Comparison of ENCODE assay signal across 20 cellular contexts in the genomic region with DNA sequence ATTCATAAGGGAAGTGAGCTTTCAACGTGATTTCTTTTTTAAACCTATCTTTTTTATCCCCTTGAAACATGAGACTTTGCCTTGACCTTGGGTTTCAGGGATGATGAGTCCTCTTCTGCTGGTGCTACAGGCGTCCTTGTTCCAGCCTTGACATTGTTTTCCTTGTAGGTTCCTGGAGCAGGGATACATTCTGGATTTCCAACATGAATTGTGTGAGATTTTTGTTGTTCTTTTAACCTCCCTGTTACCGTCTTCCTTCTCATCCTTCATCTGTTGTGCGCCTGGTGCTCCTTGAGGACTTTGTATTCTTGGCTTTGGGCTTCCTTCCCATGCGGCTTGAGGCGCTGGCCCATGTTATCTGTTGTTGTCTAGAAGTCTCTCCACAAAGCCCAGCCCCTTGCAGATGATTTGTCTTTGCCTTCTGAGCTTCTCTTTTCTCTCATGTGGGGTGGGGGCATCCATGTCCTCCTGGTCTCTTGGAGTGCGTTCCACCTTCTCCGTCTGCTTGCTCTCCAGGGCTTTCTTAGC.
DNase-seq lines count a peak whose midpoint lies in the region; ATAC-seq, FAIRE-seq and TF ChIP-seq lines count a peak whose summit lies in the region.
"Had no signal": no experiment of that assay in that cellular context is flagged by ENCODE, and none has a peak within 500 bp of the region (broad histone marks: within the 10 kb centered on the region; RNA-seq: fewer than 3 reads in every experiment).

No MANE protein-coding gene starts in this region.

- H3K4me1 ChIP-seq in A549: peaks cover 15% of the 10 kb centered on the region
- peaks cover 2 to 4% of the 10 kb centered on the region in 2 donors for H3K4me1 ChIP-seq in small intestine (ENCODE audit: control insufficient read depth in 2 of 2, insufficient read depth in 1 of 2, low read depth in 1 of 2, low read length in 1 of 2)

- FAIRE-seq in A549 (lab: Jason Lieb, UNC): no peak
- no peak for FAIRE-seq in small intestine (lab: Jason Lieb, UNC)
- FAIRE-seq: GM12891, GM18507, H1 had no signal

- no peak for TF ChIP-seq CTCF in A549 (IDR thresholded peaks at IDR 0.05)

- no peak for TF ChIP-seq RAD21 in A549 (conservative IDR thresholded peaks at IDR 0.05 in 1 of 2, IDR thresholded peaks at IDR 0.05 in 1 of 2)

- H3K9me3 ChIP-seq in A549 (no peaks in the 10 kb centered on the region), small intestine (ENCODE audit: control insufficient read depth, low read depth) (no peaks in the 10 kb centered on the region)

- H3K36me3 Mint-ChIP-seq in activated T-helper 17 cell treated with anti-CD3 and anti-CD28 coated beads, Interleukin-2, amount 50 U/mL, for 72 hours (ENCODE audit: low read depth): no peaks in the 10 kb centered on the region
- H3K36me3 Mint-ChIP-seq in activated T-cell treated with anti-CD3 and anti-CD28 coated beads, Interleukin-2, amount 50 U/mL, for 4 hours (ENCODE audit: insufficient read depth): peaks cover 12% of the 10 kb centered on the region

- no peaks in the 10 kb centered on the region for H3K27me3 ChIP-seq in small intestine (ENCODE audit: control insufficient read depth in 2 of 2, insufficient read depth in 2 of 2, low read length in 2 of 2)

- H3K9me3 Mint-ChIP-seq in activated T-helper 17 cell treated with anti-CD3 and anti-CD28 coated beads, Interleukin-2, amount 50 U/mL, for 72 hours: no peaks in the 10 kb centered on the region
- no peaks in the 10 kb centered on the region for H3K9me3 Mint-ChIP-seq in activated T-cell treated with anti-CD3 and anti-CD28 coated beads, Interleukin-2, amount 50 U/mL, for 4 hours
- H3K9me3 Mint-ChIP-seq: CD8-positive, alpha-beta memory T cell had no signal

- intact Hi-C loops in Right ventricle myocardium inferior (cut with DNase I): no loop called here

- H3K4me3 ChIP-seq in A549 (peak overlapping the region; percentile 34; the same call in 2 of the 3 replicates), small intestine (ENCODE audit: low read depth in 1 of 2, low read length in 2 of 2) (no peak overlapping the region)

- ATAC-seq in A549 (no peak), Right ventricle myocardium inferior (no peak)
- no peak for ATAC-seq in activated T-helper 17 cell treated with anti-CD3 and anti-CD28 coated beads, Interleukin-2, amount 50 U/mL, for 72 hours (replicated peaks)
- no peak for ATAC-seq in activated T-cell treated with anti-CD3 and anti-CD28 coated beads, Interleukin-2, amount 50 U/mL, for 4 hours

- no peak for DNase-seq in A549 (ENCODE audit: low read depth in 1 of 2, low spot score in 1 of 2)
- peak; percentile 60 for DNase-seq in mesenteric fat pad (ENCODE audit: low spot score)
- peak; percentile 14 for DNase-seq in small intestine
- no peak for DNase-seq in Right ventricle myocardium inferior (ENCODE audit: missing footprints)
- DNase-seq in mucosa of gallbladder (ENCODE audit: low spot score): no peak
- DNase-seq in activated T-cell treated with anti-CD3 and anti-CD28 coated beads, Interleukin-2, amount 50 U/mL, for 4 hours: no peak
- DNase-seq: Calu3; CD8-positive, alpha-beta memory T cell; DMS153; NCI-H1105 treated with DMSO at 0.1 percent for 48 hours; NCI-H2081; NCI-H2171; NCI-H345; NCI-H524; Right ventricle myocardium superior had no signal

- H3K4me2 ChIP-seq in A549: peak overlapping the region; percentile 71

- H3K27ac ChIP-seq in A549: no peak overlapping the region
- H3K27ac ChIP-seq in small intestine (ENCODE audit: low read depth in 1 of 2, low read length in 1 of 2): no peak overlapping the region
- H3K27ac ChIP-seq: C4-2B had no signal

- TF ChIP-seq POLR2A in A549 (IDR thresholded peaks at IDR 0.05; ENCODE audit: low read length): no peak

- TF ChIP-seq EP300 in A549 (IDR thresholded peaks at IDR 0.05): no peak

- CTCF ChIA-PET in A549 (lab: Yijun Ruan, JAX): interaction anchor here (0.6 to 2.7 kb wide), 11 partner anchors 10 to 731 kb away, joined by 3 to 13 read pairs (median 4); no protein-coding TSS in a partner anchor

- H3K4me3 Mint-ChIP-seq in activated T-helper 17 cell treated with anti-CD3 and anti-CD28 coated beads, Interleukin-2, amount 50 U/mL, for 72 hours: no peak overlapping the region
- no peak overlapping the region for H3K4me3 Mint-ChIP-seq in activated T-cell treated with anti-CD3 and anti-CD28 coated beads, Interleukin-2, amount 50 U/mL, for 4 hours
- H3K4me3 Mint-ChIP-seq: CD8-positive, alpha-beta memory T cell had no signal

- H3K36me3 ChIP-seq in small intestine (ENCODE audit: control insufficient read depth in 2 of 2, insufficient read depth in 2 of 2, low read length in 2 of 2): no peaks in the 10 kb centered on the region

- H3K27ac Mint-ChIP-seq in activated T-helper 17 cell treated with anti-CD3 and anti-CD28 coated beads, Interleukin-2, amount 50 U/mL, for 72 hours: peak overlapping the region; percentile 43

- 78% methylated on average over 8 of the region's 8 CpGs for WGBS in A549 (ENCODE audit: missing lambda C conversion rate)
- WGBS in small intestine, 3 donors: 44 to 61% (median 50%) methylated on average over 8 of the region's 8 CpGs

- POLR2A ChIA-PET in A549 (lab: Yijun Ruan, JAX): interaction anchor here (1.2 kb wide), 1 partner anchor 28 kb away, joined by 4 read pairs; no protein-coding TSS in a partner anchor

- H3K27me3 Mint-ChIP-seq in activated T-helper 17 cell treated with anti-CD3 and anti-CD28 coated beads, Interleukin-2, amount 50 U/mL, for 72 hours: no peaks in the 10 kb centered on the region
- H3K27me3 Mint-ChIP-seq in activated T-cell treated with anti-CD3 and anti-CD28 coated beads, Interleukin-2, amount 50 U/mL, for 4 hours (ENCODE audit: low read depth): no peaks in the 10 kb centered on the region
- H3K27me3 Mint-ChIP-seq: CD8-positive, alpha-beta memory T cell had no signal

- peaks cover 7% of the 10 kb centered on the region for H3K4me1 Mint-ChIP-seq in activated T-helper 17 cell treated with anti-CD3 and anti-CD28 coated beads, Interleukin-2, amount 50 U/mL, for 72 hours
- H3K4me1 Mint-ChIP-seq in activated T-cell treated with anti-CD3 and anti-CD28 coated beads, Interleukin-2, amount 50 U/mL, for 4 hours (ENCODE audit: low read depth): no peaks in the 10 kb centered on the region

TF ChIP-seq in A549, 52 proteins besides CTCF, POLR2A, EP300 and RAD21 (continues in another document):
- no peak for TF ChIP-seq EHF (CRISPR knock-in tag; IDR thresholded peaks at IDR 0.05)
- TF ChIP-seq MAZ (IDR thresholded peaks at IDR 0.05; ENCODE audit: borderline replicate concordance, low read depth, low read length): no peak
- no peak for TF ChIP-seq ELK1 (IDR thresholded peaks at IDR 0.05; ENCODE audit: low read depth, low read length)
- TF ChIP-seq, protein P1, sequence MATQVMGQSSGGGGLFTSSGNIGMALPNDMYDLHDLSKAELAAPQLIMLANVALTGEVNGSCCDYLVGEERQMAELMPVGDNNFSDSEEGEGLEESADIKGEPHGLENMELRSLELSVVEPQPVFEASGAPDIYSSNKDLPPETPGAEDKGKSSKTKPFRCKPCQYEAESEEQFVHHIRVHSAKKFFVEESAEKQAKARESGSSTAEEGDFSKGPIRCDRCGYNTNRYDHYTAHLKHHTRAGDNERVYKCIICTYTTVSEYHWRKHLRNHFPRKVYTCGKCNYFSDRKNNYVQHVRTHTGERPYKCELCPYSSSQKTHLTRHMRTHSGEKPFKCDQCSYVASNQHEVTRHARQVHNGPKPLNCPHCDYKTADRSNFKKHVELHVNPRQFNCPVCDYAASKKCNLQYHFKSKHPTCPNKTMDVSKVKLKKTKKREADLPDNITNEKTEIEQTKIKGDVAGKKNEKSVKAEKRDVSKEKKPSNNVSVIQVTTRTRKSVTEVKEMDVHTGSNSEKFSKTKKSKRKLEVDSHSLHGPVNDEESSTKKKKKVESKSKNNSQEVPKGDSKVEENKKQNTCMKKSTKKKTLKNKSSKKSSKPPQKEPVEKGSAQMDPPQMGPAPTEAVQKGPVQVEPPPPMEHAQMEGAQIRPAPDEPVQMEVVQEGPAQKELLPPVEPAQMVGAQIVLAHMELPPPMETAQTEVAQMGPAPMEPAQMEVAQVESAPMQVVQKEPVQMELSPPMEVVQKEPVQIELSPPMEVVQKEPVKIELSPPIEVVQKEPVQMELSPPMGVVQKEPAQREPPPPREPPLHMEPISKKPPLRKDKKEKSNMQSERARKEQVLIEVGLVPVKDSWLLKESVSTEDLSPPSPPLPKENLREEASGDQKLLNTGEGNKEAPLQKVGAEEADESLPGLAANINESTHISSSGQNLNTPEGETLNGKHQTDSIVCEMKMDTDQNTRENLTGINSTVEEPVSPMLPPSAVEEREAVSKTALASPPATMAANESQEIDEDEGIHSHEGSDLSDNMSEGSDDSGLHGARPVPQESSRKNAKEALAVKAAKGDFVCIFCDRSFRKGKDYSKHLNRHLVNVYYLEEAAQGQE (IDR thresholded peaks at IDR 0.05): no peak
- TF ChIP-seq NFE2L2 (conservative IDR thresholded peaks at IDR 0.05; ENCODE audit: low read length): no peak
- no peak for TF ChIP-seq CEBPB (IDR thresholded peaks at IDR 0.05)
- no peak for TF ChIP-seq HOXA7 (CRISPR knock-in tag; IDR thresholded peaks at IDR 0.05)
- TF ChIP-seq JUN (IDR thresholded peaks at IDR 0.05): no peak
- TF ChIP-seq ATOH8 (CRISPR knock-in tag; IDR thresholded peaks at IDR 0.05; ENCODE audit: low read depth): no peak
- no peak for TF ChIP-seq TFCP2L1 (CRISPR knock-in tag; IDR thresholded peaks at IDR 0.05)
- no peak for TF ChIP-seq CBX2 (IDR thresholded peaks at IDR 0.05; ENCODE audit: borderline replicate concordance, low read depth)
- no peak for TF ChIP-seq CBX8 (IDR thresholded peaks at IDR 0.05)
- no peak for TF ChIP-seq ZC3H11A (IDR thresholded peaks at IDR 0.05)
- no peak for TF ChIP-seq RCOR1 (IDR thresholded peaks at IDR 0.05; ENCODE audit: low read depth, low read length)
- TF ChIP-seq HDAC2 (IDR thresholded peaks at IDR 0.05): no peak
- TF ChIP-seq FOXS1 (CRISPR knock-in tag; IDR thresholded peaks at IDR 0.05): no peak
- no peak for TF ChIP-seq RARB (CRISPR knock-in tag; IDR thresholded peaks at IDR 0.05)

Comparison
In these comparisons a context has a peak if more than half of its experiments do, and no peak if none do; other contexts are left out.
1. DNase-seq: peak in mesenteric fat pad (single experiment) and small intestine (single experiment); none in A549 (0 of 2), Right ventricle myocardium inferior (single experiment), mucosa of gallbladder (single experiment) and activated T-cell treated with anti-CD3 and anti-CD28 coated beads, Interleukin-2, amount 50 U/mL, for 4 hours (single experiment).